ENCODE assay signal across 8 cellular contexts in the genomic region with DNA sequence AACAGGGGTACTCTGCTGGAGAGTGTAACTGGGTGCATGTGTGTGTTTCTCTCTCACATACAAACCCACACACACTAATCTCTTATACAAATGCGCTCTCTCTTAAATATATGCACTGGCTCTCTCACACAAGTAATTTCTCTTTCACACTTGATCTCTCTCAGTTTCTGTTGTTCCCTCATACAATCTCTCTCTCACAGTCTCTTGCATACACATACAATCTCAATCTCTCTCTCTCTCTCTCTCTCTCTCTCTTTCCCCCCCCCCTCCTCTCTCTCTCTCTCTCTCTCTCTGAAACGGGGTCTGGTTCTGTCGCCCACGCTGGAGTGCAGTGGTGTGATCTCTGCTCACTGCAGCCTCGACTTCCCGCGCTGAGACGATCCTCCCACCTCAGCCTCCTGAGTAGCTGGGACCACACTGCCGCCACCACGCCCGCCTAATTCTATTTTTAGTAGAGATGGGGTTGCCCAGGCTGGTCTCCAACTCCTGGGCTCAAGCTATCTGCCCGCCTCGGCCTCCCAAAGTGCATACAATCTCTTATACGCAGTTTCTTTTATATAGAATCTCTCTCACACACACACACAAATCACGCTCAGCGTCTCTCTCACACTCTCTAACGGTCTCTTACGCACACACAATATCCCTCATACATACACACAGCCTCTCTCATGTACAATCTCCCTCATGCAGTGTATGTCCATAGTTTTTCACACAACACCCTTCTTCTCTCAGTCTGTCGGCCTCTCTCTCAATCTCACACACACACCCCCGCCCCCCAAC. TPM values are rescaled to one million over a fixed set of nuclear protein-coding genes. Genes with fewer than 3 reads are reported as not detected.
DNase-seq lines count a peak whose midpoint lies in the region; ATAC-seq, FAIRE-seq and TF ChIP-seq lines count a peak whose summit lies in the region.

No MANE protein-coding gene starts in this region.

- H3K27ac ChIP-seq in 22Rv1 = peak overlapping the region; percentile 66
- no peak overlapping the region for H3K27ac ChIP-seq in HUES48 (ENCODE audit: low read depth, low read length)
- H3K27ac ChIP-seq in mammary epithelial cell (ENCODE audit: insufficient read depth, low read depth, low read length) = no peak overlapping the region
- peak overlapping the region; percentile 78 for H3K27ac ChIP-seq in naive thymus-derived CD4-positive, alpha-beta T cell (ENCODE audit: low read depth, low read length)

- peak overlapping the region in 8 of 9 donors; percentile 17 to 93 (median 78) for H3K27ac Mint-ChIP-seq in naive thymus-derived CD4-positive, alpha-beta T cell

- H3K9me3 Mint-ChIP-seq in naive thymus-derived CD4-positive, alpha-beta T cell = peaks cover 0 to 3% (median 0%) of the 10 kb centered on the region in 11 donors

- BruUV-seq in mammary epithelial cell (replicated peaks; lab: Mats Ljungman, UMichigan) = no TSS peak

- peak overlapping the region; percentile 88 for H2AFZ ChIP-seq in mammary epithelial cell (ENCODE audit: low read depth, low read length)

- no peak for TF ChIP-seq CTCF in 22Rv1 (IDR thresholded peaks at IDR 0.05)
- no peak for TF ChIP-seq CTCF in mammary epithelial cell (conservative IDR thresholded peaks at IDR 0.05 in 1 of 2, IDR thresholded peaks at IDR 0.05 in 1 of 2; ENCODE audit: extremely low read depth in 1 of 2, insufficient read depth in 1 of 2, low read depth in 1 of 2, low read length in 2 of 2)
- TF ChIP-seq CTCF in D721Med (IDR thresholded peaks at IDR 0.05; ENCODE audit: insufficient read depth, missing control alignments) = no peak

- CTCF ChIA-PET in mammary epithelial cell (lab: Charles Lee; ENCODE audit: low non-redundant PET) = no interaction called here
- CTCF ChIA-PET in naive thymus-derived CD4-positive, alpha-beta T cell (lab: Charles Lee) = no interaction called here

- H3K9me3 ChIP-seq in HUES48 (ENCODE audit: control insufficient read depth, insufficient read depth, low read length) (no peaks in the 10 kb centered on the region), mammary epithelial cell (replicated peaks; ENCODE audit: insufficient read depth, low read length) (no peaks in the 10 kb centered on the region)
- H3K9me3 ChIP-seq in naive thymus-derived CD4-positive, alpha-beta T cell (ENCODE audit: control insufficient read depth in 2 of 3, low read length in 3 of 3) = no peaks in the 10 kb centered on the region

- H3K4me3 Mint-ChIP-seq in naive thymus-derived CD4-positive, alpha-beta T cell = peak overlapping the region; percentile 51 to 98 (median 78)

- no peak for ATAC-seq in naive thymus-derived CD4-positive, alpha-beta T cell
- ATAC-seq in HG02840 (IDR thresholded peaks at IDR 0.05; ENCODE audit: low FRiP score, unreplicated experiment) = no peak

- H3K4me1 ChIP-seq in HUES48 (ENCODE audit: control insufficient read depth, insufficient read depth, low read length) (peaks cover 5% of the 10 kb centered on the region; the same call in 1 of the 2 replicates), mammary epithelial cell (ENCODE audit: insufficient read depth, low read length) (peaks cover 8% of the 10 kb centered on the region)
- peaks cover 0 to 12% of the 10 kb centered on the region in 2 donors for H3K4me1 ChIP-seq in naive thymus-derived CD4-positive, alpha-beta T cell (ENCODE audit: control insufficient read depth in 2 of 2, insufficient read depth in 2 of 2, low read length in 2 of 2)

- no peaks in the 10 kb centered on the region for H3K36me3 Mint-ChIP-seq in naive thymus-derived CD4-positive, alpha-beta T cell

- DNase-seq in mammary epithelial cell = no peak
- no peak for DNase-seq in naive thymus-derived CD4-positive, alpha-beta T cell
- DNase-seq in OCI-M1 (lab: John Stamatoyannopoulos, UW) = no peak
- DNase-seq in D721Med (ENCODE audit: insufficient read length, low spot score) = no peak
- DNase-seq in KG1 (lab: John Stamatoyannopoulos, UW) = no peak

- in situ Hi-C loops in mammary epithelial cell (cut with MboI; ENCODE audit: low sequenced_read_pairs in 2 of 2) = no loop called here

- H3K4me2 ChIP-seq in mammary epithelial cell (ENCODE audit: insufficient read depth, low read depth, low read length) = peak overlapping the region; percentile 60

- H3K4me3 ChIP-seq in HUES48 (ENCODE audit: low read depth, low read length) (peak overlapping the region; percentile 57), mammary epithelial cell (replicated peaks in 1 of 3; ENCODE audit: insufficient read depth in 1 of 3, low read depth in 2 of 3, low read length in 3 of 3) (peak overlapping the region in 2 of 3 experiments; percentile 29 to 85)
- no peak overlapping the region for H3K4me3 ChIP-seq in naive thymus-derived CD4-positive, alpha-beta T cell (ENCODE audit: low read length)

- 66% methylated on average over 13 of the region's 20 CpGs for WGBS in mammary epithelial cell (ENCODE audit: low coverage, missing lambda C conversion rate)

- POLR2A ChIA-PET in naive thymus-derived CD4-positive, alpha-beta T cell (lab: Charles Lee) = interaction anchor here (0.6 kb wide), 1 partner anchor 39 kb away, joined by 3 read pairs; no protein-coding TSS in a partner anchor

- H3K27me3 ChIP-seq in HUES48 (ENCODE audit: control insufficient read depth, insufficient read depth, low read length) = peaks cover 28% of the 10 kb centered on the region
- no peaks in the 10 kb centered on the region for H3K27me3 ChIP-seq in mammary epithelial cell (ENCODE audit: insufficient read depth, low read length)
- H3K27me3 ChIP-seq in naive thymus-derived CD4-positive, alpha-beta T cell (ENCODE audit: control insufficient read depth in 2 of 2, insufficient read depth in 2 of 2, low read length in 2 of 2) = no peaks in the 10 kb centered on the region

- no peaks in the 10 kb centered on the region for H3K36me3 ChIP-seq in HUES48 (ENCODE audit: control insufficient read depth, insufficient read depth, low read length)
- no peaks in the 10 kb centered on the region for H3K36me3 ChIP-seq in mammary epithelial cell (ENCODE audit: insufficient read depth, low read length)
- H3K36me3 ChIP-seq in naive thymus-derived CD4-positive, alpha-beta T cell (ENCODE audit: control insufficient read depth in 2 of 3, insufficient read depth in 3 of 3, low read length in 3 of 3) = peaks cover 0 to 4% (median 0%) of the 10 kb centered on the region in 3 experiments

- peaks cover 0 to 5% (median 0%) of the 10 kb centered on the region in 5 donors for H3K27me3 Mint-ChIP-seq in naive thymus-derived CD4-positive, alpha-beta T cell

- no peaks in the 10 kb centered on the region for H4K20me1 ChIP-seq in mammary epithelial cell (ENCODE audit: insufficient read depth, low read length)

- intact Hi-C loops in mammary epithelial cell (cut with micrococcal nuclease) = loop anchor here (5.0 kb wide), 1 partner anchor 38 kb away; no protein-coding TSS in a partner anchor
- intact Hi-C loops in naive thymus-derived CD4-positive, alpha-beta T cell (cut with micrococcal nuclease) = loop anchor here (1.0 to 10.0 kb wide), 13 partner anchors 18 to 1952 kb away; partner anchors contain the start of genes AP1AR (in 2 of the 2) and LARP7 (in 2 of the 2)

- dilution Hi-C loops in mammary epithelial cell (cut with HindIII; ENCODE audit: low sequenced_read_pairs) = no loop called here

- H3K9ac ChIP-seq in HUES48 (ENCODE audit: low read depth, low read length) = no peak overlapping the region
- H3K9ac ChIP-seq in mammary epithelial cell (ENCODE audit: insufficient read depth, low read length) = no peak overlapping the region

- H3K79me2 ChIP-seq in mammary epithelial cell (ENCODE audit: insufficient read depth, low read length) = peaks cover 36% of the 10 kb centered on the region

- no peak for FAIRE-seq in D721Med (lab: Jason Lieb, UNC)

- H3K4me1 Mint-ChIP-seq in naive thymus-derived CD4-positive, alpha-beta T cell = peaks cover 16 to 44% (median 40%) of the 10 kb centered on the region in 7 donors

RNA-seq across cellular contexts. Expression of gene FAM241A, which starts 0.5 kb away (rescaled TPM):
- 1 to 10 TPM; 5.5 to 8.1 TPM for total RNA-seq in mammary epithelial cell
- polyA plus RNA-seq in mammary epithelial cell = 2.1 TPM
- polyA minus RNA-seq in mammary epithelial cell = 0.98 TPM
- 1 to 10 TPM; 1.2 to 2.4 (median 2.0) TPM for total RNA-seq in naive thymus-derived CD4-positive, alpha-beta T cell
- 1 to 10 TPM; 2.0 to 2.3 TPM for polyA plus RNA-seq in naive thymus-derived CD4-positive, alpha-beta T cell

Comparison
In these comparisons a context has a peak if more than half of its experiments do, and no peak if none do; other contexts are left out.
1. H3K27ac ChIP-seq: peak in 22Rv1 (single experiment) and naive thymus-derived CD4-positive, alpha-beta T cell (single experiment); none in HUES48 (single experiment) and mammary epithelial cell (single experiment).